In genomic region chr14:60346706-60347105, GRCh38 we compare ENCODE assay signal across 17 cellular contexts.
DNase-seq lines count a peak whose midpoint lies in the region; ATAC-seq, FAIRE-seq and TF ChIP-seq lines count a peak whose summit lies in the region.
"Had no signal": no experiment of that assay in that cellular context is flagged by ENCODE, and none has a peak within 500 bp of the region (broad histone marks: within the 10 kb centered on the region; RNA-seq: fewer than 3 reads in every experiment).

No MANE protein-coding gene starts in this region.

- no peak for DNase-seq in natural killer cell
- DNase-seq in natural killer cell treated with Interleukin-12 subunit alpha and Interleukin-12 subunit beta and Interleukin-15 and Interleukin-18, amount 100 ng/mL, for 72 hours (ENCODE audit: low spot score), result no peak
- DNase-seq in SK-MEL-5 (ENCODE audit: low read depth, low spot score), result peak; percentile 36
- DNase-seq in fibroblast of peridontal ligament (ENCODE audit: extremely low read depth), result peak; percentile 15
- DNase-seq in urothelium cell line (ENCODE audit: low spot score), result no peak
- no peak for DNase-seq in HK-2 (ENCODE audit: unreplicated experiment)
- no peak for DNase-seq in cerebellar cortex (ENCODE audit: low spot score)
- DNase-seq: activated CD8-positive, alpha-beta memory T cell treated with anti-CD3 and anti-CD28 coated beads, Interleukin-2, amount 50 U/mL, for 4 hours; activated naive CD4-positive, alpha-beta T cell; esophagus squamous epithelium; kidney; NCI-H2227 treated with DMSO at 0.1 percent for 48 hours; Right ventricle myocardium superior; sigmoid colon; stimulated activated CD4-positive, alpha-beta T cell treated with anti-CD3 and anti-CD28 coated beads, Interleukin-4, amount 100 ng/mL, for 24 hours; stimulated activated CD8-positive, alpha-beta memory T cell treated with anti-CD3 and anti-CD28 coated beads, Interleukin-4, amount 100 ng/mL, for 48 hours had no signal

- intact Hi-C loops in natural killer cell (cut with micrococcal nuclease), result no loop called here

- no peak overlapping the region for H3K27ac Mint-ChIP-seq in natural killer cell
- H3K27ac Mint-ChIP-seq in natural killer cell treated with Interleukin-12 subunit alpha and Interleukin-12 subunit beta and Interleukin-15 and Interleukin-18, amount 100 ng/mL, for 72 hours, result no peak overlapping the region

- peak; percentile 77 for FAIRE-seq in urothelium cell line (lab: Jason Lieb, UNC)
- FAIRE-seq: kidney had no signal

- in situ Hi-C loops in SK-MEL-5 (cut with HindIII; ENCODE audit: low pct_unique_long_range_greater_than_20kb, low sequenced_read_pairs), result no loop called here

- peaks cover 0 to 5% of the 10 kb centered on the region in 2 donors for H3K4me1 Mint-ChIP-seq in natural killer cell
- peaks cover 0 to 5% of the 10 kb centered on the region in 2 donors for H3K4me1 Mint-ChIP-seq in natural killer cell treated with Interleukin-12 subunit alpha and Interleukin-12 subunit beta and Interleukin-15 and Interleukin-18, amount 100 ng/mL, for 72 hours (ENCODE audit: low read depth in 2 of 2)

- no peaks in the 10 kb centered on the region for H3K9me3 Mint-ChIP-seq in natural killer cell
- H3K9me3 Mint-ChIP-seq in natural killer cell treated with Interleukin-12 subunit alpha and Interleukin-12 subunit beta and Interleukin-15 and Interleukin-18, amount 100 ng/mL, for 72 hours, result no peaks in the 10 kb centered on the region

- no peak overlapping the region for H3K4me3 Mint-ChIP-seq in natural killer cell
- no peak overlapping the region for H3K4me3 Mint-ChIP-seq in natural killer cell treated with Interleukin-12 subunit alpha and Interleukin-12 subunit beta and Interleukin-15 and Interleukin-18, amount 100 ng/mL, for 72 hours

- no peak for TF ChIP-seq CTCF in natural killer cell (IDR thresholded peaks at IDR 0.05)

- no peaks in the 10 kb centered on the region for H3K36me3 Mint-ChIP-seq in natural killer cell
- no peaks in the 10 kb centered on the region for H3K36me3 Mint-ChIP-seq in natural killer cell treated with Interleukin-12 subunit alpha and Interleukin-12 subunit beta and Interleukin-15 and Interleukin-18, amount 100 ng/mL, for 72 hours

- ATAC-seq in natural killer cell (peak; percentile 52 to 65 (median 57)), HG03196 (IDR thresholded peaks at IDR 0.05; ENCODE audit: unreplicated experiment) (no peak)
- no peak for ATAC-seq in natural killer cell treated with Interleukin-12 subunit alpha and Interleukin-12 subunit beta and Interleukin-15 and Interleukin-18, amount 100 ng/mL, for 72 hours

- peaks cover 23 to 37% of the 10 kb centered on the region in 2 donors for H3K27me3 Mint-ChIP-seq in natural killer cell (ENCODE audit: low read depth in 2 of 2)
- peaks cover 12 to 18% of the 10 kb centered on the region in 2 donors for H3K27me3 Mint-ChIP-seq in natural killer cell treated with Interleukin-12 subunit alpha and Interleukin-12 subunit beta and Interleukin-15 and Interleukin-18, amount 100 ng/mL, for 72 hours

Comparison
In these comparisons a context has a peak if more than half of its experiments do, and no peak if none do; other contexts are left out.
1. ATAC-seq: peak in natural killer cell (3 of 3); none in natural killer cell treated with Interleukin-12 subunit alpha and Interleukin-12 subunit beta and Interleukin-15 and Interleukin-18, amount 100 ng/mL, for 72 hours (0 of 2) and HG03196 (single experiment).
2. DNase-seq: peak in SK-MEL-5 (single experiment) and fibroblast of peridontal ligament (single experiment); none in natural killer cell (single experiment), natural killer cell treated with Interleukin-12 subunit alpha and Interleukin-12 subunit beta and Interleukin-15 and Interleukin-18, amount 100 ng/mL, for 72 hours (single experiment), urothelium cell line (single experiment), HK-2 (single experiment) and cerebellar cortex (single experiment).